ENCODE assay signal across 23 cellular contexts in the genomic region with DNA sequence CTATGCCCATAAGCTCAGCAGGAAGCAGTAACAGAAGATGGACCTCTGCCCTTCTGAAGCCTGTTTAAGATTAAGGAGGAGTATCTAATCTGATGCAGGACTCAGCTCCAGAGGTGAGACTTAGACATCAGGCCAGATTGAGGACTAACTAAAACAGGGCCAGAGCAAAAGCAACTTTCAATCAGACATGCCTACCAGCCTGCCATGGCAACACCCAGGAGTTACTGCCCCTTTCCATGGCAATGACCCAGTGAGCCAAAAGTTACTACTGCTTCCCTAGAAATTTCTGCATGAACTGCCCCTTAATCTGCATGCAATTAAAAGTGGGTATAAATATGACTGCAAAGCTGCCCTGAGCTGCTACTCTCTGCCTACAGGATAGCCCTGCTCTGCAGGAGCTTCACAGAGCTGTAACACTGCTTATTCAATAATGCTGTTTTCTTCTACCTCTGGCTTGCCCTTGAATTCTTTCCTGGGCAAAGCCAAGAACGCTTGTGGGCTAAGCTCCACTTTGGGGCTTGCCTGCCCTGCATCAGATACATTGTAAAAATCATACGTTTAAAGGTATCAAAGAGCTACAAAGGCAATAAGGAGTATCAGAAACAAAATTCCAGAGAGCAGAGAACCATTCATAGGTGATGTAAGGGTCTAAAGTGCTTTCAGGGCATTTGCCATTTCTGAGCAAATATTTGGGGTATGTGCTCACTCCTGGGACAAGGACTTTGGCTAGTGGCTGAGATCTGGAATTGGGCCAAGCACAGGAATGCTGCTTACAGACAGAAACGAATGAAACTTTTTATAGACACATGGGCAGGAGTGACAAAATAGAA. TPM values are rescaled to one million over a fixed set of nuclear protein-coding genes. Genes with fewer than 3 reads are reported as not detected.
DNase-seq lines count a peak whose midpoint lies in the region; ATAC-seq and TF ChIP-seq lines count a peak whose summit lies in the region.
"Had no signal": no experiment of that assay in that cellular context is flagged by ENCODE, and none has a peak within 500 bp of the region (broad histone marks: within the 10 kb centered on the region; RNA-seq: fewer than 3 reads in every experiment).

No MANE protein-coding gene starts in this region.

- H3K4ac ChIP-seq in mesenchymal stem cell (ENCODE audit: low read depth in 1 of 2, low read length in 2 of 2), result no peak overlapping the region

- H3K9ac ChIP-seq in mesenchymal stem cell (ENCODE audit: low read length), result no peak overlapping the region

- H3K9me3 ChIP-seq in SJSA1 (replicated peaks) (no peaks in the 10 kb centered on the region), mesenchymal stem cell (ENCODE audit: control insufficient read depth, low read length) (peaks cover 7% of the 10 kb centered on the region)
- H3K9me3 ChIP-seq: BE2C had no signal

- H3K4me3 ChIP-seq in GM23338, result no peak overlapping the region
- H3K4me3 ChIP-seq in SJSA1, result no peak overlapping the region
- no peak overlapping the region for H3K4me3 ChIP-seq in mesenchymal stem cell (ENCODE audit: insufficient read depth in 1 of 2, low read depth in 1 of 2, low read length in 2 of 2)
- H3K4me3 ChIP-seq: PC-9, SK-N-MC, smooth muscle cell had no signal

- no peak overlapping the region for H3K23ac ChIP-seq in mesenchymal stem cell (ENCODE audit: low read length in 2 of 2)

- no peak overlapping the region for H2BK120ac ChIP-seq in mesenchymal stem cell (ENCODE audit: low read depth, low read length)

- no peak overlapping the region for H2BK12ac ChIP-seq in mesenchymal stem cell (ENCODE audit: low read length in 2 of 2)

- ATAC-seq in GM23338 (no peak), GM21723 (IDR thresholded peaks at IDR 0.05; ENCODE audit: unreplicated experiment) (no peak)
- ATAC-seq: naive thymus-derived CD4-positive, alpha-beta T cell had no signal

- H3K14ac ChIP-seq in mesenchymal stem cell (ENCODE audit: low read length in 2 of 2), result no peak overlapping the region

- H2AFZ ChIP-seq in GM23338 (0 out of 2 replicates have a peak overlapping the region, but pooled peaks have one; percentile 43), mesenchymal stem cell (ENCODE audit: low read depth, low read length) (no peak overlapping the region)
- H2AFZ ChIP-seq: PC-9 had no signal

- no peaks in the 10 kb centered on the region for H3F3A ChIP-seq in GM23338 (replicated peaks; ENCODE audit: low read depth)

- H3K4me1 ChIP-seq in GM23338 (ENCODE audit: insufficient read depth) (no peaks in the 10 kb centered on the region), SJSA1 (replicated peaks) (peaks cover 7% of the 10 kb centered on the region; the same call in 1 of the 2 replicates), mesenchymal stem cell (ENCODE audit: control insufficient read depth, insufficient read depth, low read depth, low read length) (no peaks in the 10 kb centered on the region)
- H3K4me1 ChIP-seq: BE2C had no signal

- no peaks in the 10 kb centered on the region for H3K36me3 Mint-ChIP-seq in GM23338 (ENCODE audit: low read depth)

- no peaks in the 10 kb centered on the region for H3K79me1 ChIP-seq in mesenchymal stem cell (replicated peaks; ENCODE audit: low read length, poor library complexity, severe bottlenecking)

- H3K79me2 ChIP-seq in GM23338 (replicated peaks; ENCODE audit: insufficient read depth), result no peaks in the 10 kb centered on the region

- peaks cover 6% of the 10 kb centered on the region for H3K27me3 Mint-ChIP-seq in GM23338 (ENCODE audit: insufficient read depth, low read depth, poor library complexity)

- no peak overlapping the region for H3K4me3 Mint-ChIP-seq in GM23338
- H3K4me3 Mint-ChIP-seq: naive thymus-derived CD4-positive, alpha-beta T cell had no signal

- no peak overlapping the region for H3K18ac ChIP-seq in mesenchymal stem cell (ENCODE audit: low read depth in 1 of 2, low read length in 2 of 2)

- H3K27me3 ChIP-seq in GM23338 (ENCODE audit: insufficient read depth) (no peaks in the 10 kb centered on the region), SJSA1 (replicated peaks) (no peaks in the 10 kb centered on the region), mesenchymal stem cell (ENCODE audit: control insufficient read depth in 1 of 2, insufficient read depth in 1 of 2, low read length in 2 of 2) (peaks cover 0 to 6% of the 10 kb centered on the region in 2 experiments)
- H3K27me3 ChIP-seq: BE2C had no signal

- H3K27ac ChIP-seq in GM23338 (ENCODE audit: low read depth) (no peak overlapping the region), SJSA1 (no peak overlapping the region), mesenchymal stem cell (ENCODE audit: low read length, poor library complexity, severe bottlenecking) (no peak overlapping the region)
- H3K27ac ChIP-seq: PC-9, SK-N-MC had no signal

- 39% methylated on average over 2 of the region's 3 CpGs for WGBS in mesenchymal stem cell

- H3K36me3 ChIP-seq in GM23338 (ENCODE audit: insufficient read depth), result no peaks in the 10 kb centered on the region
- no peaks in the 10 kb centered on the region for H3K36me3 ChIP-seq in SJSA1
- no peaks in the 10 kb centered on the region for H3K36me3 ChIP-seq in mesenchymal stem cell (ENCODE audit: control insufficient read depth in 1 of 2, insufficient read depth in 2 of 2, low read depth in 1 of 2, low read length in 2 of 2)
- H3K36me3 ChIP-seq: BE2C had no signal

- H3K9me3 Mint-ChIP-seq in GM23338, result peaks cover 13% of the 10 kb centered on the region

- H3K9me2 ChIP-seq in GM23338 (ENCODE audit: insufficient read depth), result peaks cover 2% of the 10 kb centered on the region; the same call in 1 of the 2 replicates

- H2BK15ac ChIP-seq in mesenchymal stem cell (ENCODE audit: low read depth, poor library complexity, severe bottlenecking), result no peak overlapping the region

- peak; percentile 27 for DNase-seq in AG20443 (ENCODE audit: low spot score)
- DNase-seq in GM23338 (ENCODE audit: low spot score), result no peak
- DNase-seq in SJSA1 (ENCODE audit: low read depth in 1 of 2, low spot score in 2 of 2), result peak; percentile 36 to 54
- DNase-seq in mesenchymal stem cell, result peak; percentile 29
- no peak for DNase-seq in NCI-H1930 (lab: John Stamatoyannopoulos, UW)
- DNase-seq in NCI-H526 treated with DMSO at 0.1 percent for 48 hours (lab: John Stamatoyannopoulos, UW), result no peak
- DNase-seq in AML-193 (lab: John Stamatoyannopoulos, UW), result no peak
- DNase-seq: activated gamma-delta T cell; BE2C; cerebellar nuclear complex; effector CD4-positive, alpha-beta T cell; glutamatergic neuron; naive thymus-derived CD4-positive, alpha-beta T cell; NCI-H187 treated with DMSO at 0.1 percent for 48 hours; NCI-H526; PC-9; posterior cingulate gyrus; stimulated activated CD8-positive, alpha-beta memory T cell treated with anti-CD3 and anti-CD28 coated beads, Interleukin-4, amount 100 ng/mL, for 48 hours; T1000 had no signal

- no peak overlapping the region for H4K8ac ChIP-seq in mesenchymal stem cell (ENCODE audit: low read length)

- no peak overlapping the region for H3K4me2 ChIP-seq in GM23338
- H3K4me2 ChIP-seq in mesenchymal stem cell (ENCODE audit: low read length, poor library complexity, severe bottlenecking), result no peak overlapping the region
- H3K4me2 ChIP-seq: PC-9, smooth muscle cell had no signal

- no peak overlapping the region for H2AK5ac ChIP-seq in mesenchymal stem cell (ENCODE audit: low read length, severe bottlenecking)

- H4K91ac ChIP-seq in mesenchymal stem cell (ENCODE audit: low read length), result no peak overlapping the region

- H2BK5ac ChIP-seq in mesenchymal stem cell (ENCODE audit: low read depth, low read length, poor library complexity, severe bottlenecking), result no peak overlapping the region

- no peak overlapping the region for H3K27ac Mint-ChIP-seq in GM23338
- H3K27ac Mint-ChIP-seq: naive thymus-derived CD4-positive, alpha-beta T cell had no signal

- no peak for TF ChIP-seq CTCF in GM23338 (conservative IDR thresholded peaks at IDR 0.05; ENCODE audit: low read depth in 2 of 2)

- H3K4me1 Mint-ChIP-seq in GM23338, result peaks cover 6% of the 10 kb centered on the region; the same call in 2 of the 3 replicates
- H3K4me1 Mint-ChIP-seq: naive thymus-derived CD4-positive, alpha-beta T cell had no signal

- no peaks in the 10 kb centered on the region for H4K20me1 ChIP-seq in GM23338 (replicated peaks; ENCODE audit: insufficient read depth)

RNA-seq across cellular contexts. Expression of a gene that starts 24.9 kb away (rescaled TPM):
- 0.74 and 0.90 TPM in 2 replicates for total RNA-seq in GM23338 (2014; rRNA removed; shearing (Covaris generic))
- 0.37 and 0.52 TPM in 2 replicates for polyA plus RNA-seq in GM23338 (2016; fragmentation: Nextera tagmentation; extraction: Ambion mirVana)
- total RNA-seq in SJSA1 (2014; rRNA removed; shearing (Covaris generic)), result not detected in 2 replicates
- polyA plus RNA-seq in mesenchymal stem cell (2013, experiment 1 of 2), result 1.6 TPM
- polyA plus RNA-seq in mesenchymal stem cell (2013, experiment 2 of 2), result 1.5 TPM
- total RNA-seq: lung microvascular endothelial cell, PC-9 had no signal
- polyA plus RNA-seq: smooth muscle cell had no signal

Comparison
In these comparisons a context has a peak if more than half of its experiments do, and no peak if none do; other contexts are left out.
1. DNase-seq: peak in AG20443 (single experiment), SJSA1 (2 of 2) and mesenchymal stem cell (single experiment); none in GM23338 (single experiment), NCI-H1930 (0 of 2), NCI-H526 treated with DMSO at 0.1 percent for 48 hours (single experiment) and AML-193 (0 of 2).